ENCODE assay signal across 34 cellular contexts in the genomic region with DNA sequence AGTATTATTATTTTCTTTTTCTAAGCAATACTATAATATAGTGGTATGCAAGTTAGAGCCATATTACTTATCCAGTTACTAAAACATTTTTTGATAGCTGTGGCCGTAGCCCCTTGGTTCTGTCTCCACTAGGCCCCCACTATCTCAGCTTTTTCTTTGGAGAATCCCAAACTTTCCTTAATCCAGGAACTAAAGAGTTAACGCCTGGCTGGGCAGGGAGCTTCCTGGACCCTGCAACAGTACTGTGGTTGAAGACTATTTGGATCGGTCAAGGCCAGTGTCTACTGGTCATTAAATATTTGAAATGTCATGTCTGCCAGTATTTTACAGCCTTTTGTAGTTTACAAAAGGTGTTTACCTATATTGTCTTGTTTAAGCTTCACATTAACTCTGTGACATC.
"Had no signal": no experiment of that assay in that cellular context is flagged by ENCODE, and none has a peak within 500 bp of the region (broad histone marks: within the 10 kb centered on the region; RNA-seq: fewer than 3 reads in every experiment).

No MANE protein-coding gene starts in this region.

- H3K27ac ChIP-seq: adrenal gland, body of pancreas, brain microvascular endothelial cell, breast epithelium, VCaP had no signal

- DNase-seq: activated B cell treated with CpG ODN at 0.5 μM for 24 hours; activated CD4-positive, alpha-beta T cell treated with anti-CD3 and anti-CD28 coated beads for 4 hours; activated CD4-positive, alpha-beta T cell treated with anti-CD3 and anti-CD28 coated beads, Interleukin-2, amount 50 U/mL, for 1 hour; activated CD4-positive, alpha-beta T cell treated with anti-CD3 and anti-CD28 coated beads, Interleukin-2, amount 50 U/mL, for 4 hours; activated CD4-positive, CD25-positive, alpha-beta regulatory T cell treated with anti-CD3 and anti-CD28 coated beads, Interleukin-2, amount 50 U/mL, for 72 hours; activated CD8-positive, alpha-beta memory T cell treated with anti-CD3 and anti-CD28 coated beads, Interleukin-2, amount 50 U/mL, for 4 hours; activated effector memory CD4-positive, alpha-beta T cell treated with anti-CD3 and anti-CD28 coated beads, Interleukin-2, amount 50 U/mL, for 16 hours; activated gamma-delta T cell treated with Interleukin-2 at 50 U/mL for 16 hours; activated naive CD4-positive, alpha-beta T cell; activated naive CD4-positive, alpha-beta T cell treated with anti-CD3 and anti-CD28 coated beads for 36 hours; activated naive CD4-positive, alpha-beta T cell treated with anti-CD3 and anti-CD28 coated beads, Interleukin-2, amount 50 U/mL, for 16 hours; activated naive CD8-positive, alpha-beta T cell treated with anti-CD3 and anti-CD28 coated beads for 36 hours; activated T-cell treated with anti-CD3 and anti-CD28 coated beads for 4 hours; activated T-cell treated with anti-CD3 and anti-CD28 coated beads, Interleukin-2, amount 50 U/mL, for 1 hour; activated T-cell treated with anti-CD3 and anti-CD28 coated beads, Interleukin-2, amount 50 U/mL, for 4 hours; activated T-cell treated with anti-CD3 and anti-CD28 coated beads, Interleukin-2, amount 50 U/mL, for 72 hours; adrenal gland; amniotic stem cell; aorta; body of pancreas; brain microvascular endothelial cell; central memory CD4-positive, alpha-beta T cell; T-helper 2 cell; T-helper 9 cell had no signal

- H3K9me3 Mint-ChIP-seq: activated T-helper 17 cell treated with anti-CD3 and anti-CD28 coated beads, Interleukin-2, amount 50 U/mL, for 72 hours had no signal

- H3K4me3 Mint-ChIP-seq: activated B cell treated with CpG ODN at 0.5 μM for 24 hours; activated CD4-positive, alpha-beta memory T cell treated with anti-CD3 and anti-CD28 coated beads for 36 hours; activated CD4-positive, alpha-beta T cell treated with anti-CD3 and anti-CD28 coated beads, Interleukin-2, amount 10 ng/mL, durations not matched to agents 24 days and 14 days; activated CD8-positive, alpha-beta T cell treated with anti-CD3 and anti-CD28 coated beads for 36 hours; activated naive CD4-positive, alpha-beta T cell treated with anti-CD3 and anti-CD28 coated beads for 36 hours; activated naive CD8-positive, alpha-beta T cell treated with anti-CD3 and anti-CD28 coated beads for 36 hours; activated T-cell treated with anti-CD3 and anti-CD28 coated beads, Interleukin-2, amount 50 U/mL, for 4 hours; activated T-cell treated with anti-CD3 and anti-CD28 coated beads, Interleukin-2, amount 50 U/mL, for 72 hours; activated T-helper 1 cell treated with anti-CD3 and anti-CD28 coated beads, Interleukin-12 subunit alpha, Interleukin-12 subunit beta, Interleukin-2, Interleukin-4 antibody, amounts not matched to agents 30 ng/mL and 10 ng/mL and 1 ng/mL, durations not matched to agents 14 hours and 24 hours and 36 hours; activated T-helper 17 cell treated with anti-CD3 and anti-CD28 coated beads, Interleukin-2, amount 50 U/mL, for 72 hours; T-helper 1 cell treated with Interleukin-12 subunit alpha and Interleukin-12 subunit beta and Interleukin-4 antibody, amounts not matched to agents 30 μg/mL and 1 μg/mL, for 36 hours; T-helper 2 cell treated with Interferon-gamma antibody and Interleukin-4, amounts not matched to agents 5 μg/mL and 100 μg/mL, for 36 hours had no signal

- ATAC-seq: activated CD8-positive, alpha-beta T cell treated with anti-CD3 and anti-CD28 coated beads for 36 hours; activated naive CD4-positive, alpha-beta T cell treated with anti-CD3 and anti-CD28 coated beads, Interleukin-2, amount 50 U/mL, for 72 hours; activated T-cell treated with anti-CD3 and anti-CD28 coated beads, Interleukin-2, amount 50 U/mL, for 4 hours; activated T-cell treated with anti-CD3 and anti-CD28 coated beads, Interleukin-2, amount 50 U/mL, for 72 hours; activated T-helper 17 cell treated with anti-CD3 and anti-CD28 coated beads, Interleukin-2, amount 50 U/mL, for 72 hours; body of pancreas had no signal

- H3K27me3 ChIP-seq: adrenal gland, body of pancreas, brain microvascular endothelial cell, breast epithelium had no signal

- H3K4me1 Mint-ChIP-seq: activated B cell treated with CpG ODN at 0.5 μM for 24 hours; activated naive CD8-positive, alpha-beta T cell treated with anti-CD3 and anti-CD28 coated beads for 36 hours; activated T-helper 17 cell treated with anti-CD3 and anti-CD28 coated beads, Interleukin-2, amount 50 U/mL, for 72 hours had no signal

- H3K4me3 ChIP-seq: adrenal gland, body of pancreas, breast epithelium had no signal

- H3K36me3 ChIP-seq: adrenal gland, brain microvascular endothelial cell, breast epithelium had no signal

- H3K9me3 ChIP-seq: adrenal gland, body of pancreas had no signal

- H3K36me3 Mint-ChIP-seq: activated CD4-positive, alpha-beta memory T cell treated with anti-CD3 and anti-CD28 coated beads for 36 hours; activated naive CD8-positive, alpha-beta T cell treated with anti-CD3 and anti-CD28 coated beads for 36 hours had no signal

- H3K4me1 ChIP-seq: adrenal gland, body of pancreas, breast epithelium had no signal

- H3K27ac Mint-ChIP-seq: activated B cell treated with CpG ODN at 0.5 μM for 24 hours; activated CD4-positive, alpha-beta memory T cell treated with anti-CD3 and anti-CD28 coated beads for 36 hours; activated CD4-positive, alpha-beta T cell treated with anti-CD3 and anti-CD28 coated beads, Interleukin-2, amount 10 ng/mL, durations not matched to agents 24 days and 14 days; activated CD8-positive, alpha-beta T cell treated with anti-CD3 and anti-CD28 coated beads for 36 hours; activated naive CD4-positive, alpha-beta T cell treated with anti-CD3 and anti-CD28 coated beads for 36 hours; activated naive CD4-positive, alpha-beta T cell treated with anti-CD3 and anti-CD28 coated beads, Interleukin-2, amount 50 U/mL, for 72 hours; activated naive CD8-positive, alpha-beta T cell treated with anti-CD3 and anti-CD28 coated beads for 36 hours; activated T-cell treated with anti-CD3 and anti-CD28 coated beads, Interleukin-2, amount 50 U/mL, for 72 hours; activated T-helper 1 cell treated with anti-CD3 and anti-CD28 coated beads, Interleukin-12 subunit alpha, Interleukin-12 subunit beta, Interleukin-2, Interleukin-4 antibody, amounts not matched to agents 30 ng/mL and 10 ng/mL and 1 ng/mL, durations not matched to agents 14 hours and 24 hours and 36 hours; activated T-helper 17 cell treated with anti-CD3 and anti-CD28 coated beads, Interleukin-2, amount 50 U/mL, for 72 hours; T-helper 1 cell treated with Interleukin-12 subunit alpha and Interleukin-12 subunit beta and Interleukin-4 antibody, amounts not matched to agents 30 μg/mL and 1 μg/mL, for 36 hours had no signal

- H3K27me3 Mint-ChIP-seq: activated CD4-positive, alpha-beta memory T cell treated with anti-CD3 and anti-CD28 coated beads for 36 hours; activated CD8-positive, alpha-beta T cell treated with anti-CD3 and anti-CD28 coated beads for 36 hours; activated naive CD8-positive, alpha-beta T cell treated with anti-CD3 and anti-CD28 coated beads for 36 hours; activated T-helper 17 cell treated with anti-CD3 and anti-CD28 coated beads, Interleukin-2, amount 50 U/mL, for 72 hours had no signal
